Comparison of ENCODE assay signal across 24 cellular contexts in the genomic region with DNA sequence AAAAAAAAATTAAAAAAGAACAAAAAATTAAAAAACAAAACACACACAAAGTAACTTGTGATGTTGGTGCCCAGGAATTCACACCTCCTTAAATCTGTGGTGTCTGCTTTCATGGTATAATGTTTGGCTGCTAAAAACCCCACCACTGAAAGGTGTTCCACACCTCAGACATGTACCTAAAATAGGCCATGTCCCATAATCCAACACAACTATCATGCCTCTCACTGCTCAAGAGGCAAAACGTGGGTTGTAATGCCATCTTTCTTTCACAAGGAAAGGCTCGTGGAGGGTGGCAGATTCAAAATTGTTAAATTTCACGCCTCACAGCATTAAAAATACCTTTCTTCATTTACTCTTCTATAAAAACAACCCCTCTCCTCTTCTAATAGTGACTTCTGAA. TPM values are rescaled to one million over a fixed set of nuclear protein-coding genes. Genes with fewer than 3 reads are reported as not detected.
DNase-seq lines count a peak whose midpoint lies in the region; ATAC-seq and TF ChIP-seq lines count a peak whose summit lies in the region.
"Had no signal": no experiment of that assay in that cellular context is flagged by ENCODE, and none has a peak within 500 bp of the region (broad histone marks: within the 10 kb centered on the region; RNA-seq: fewer than 3 reads in every experiment).

No MANE protein-coding gene starts in this region.

- WGBS in heart right ventricle, 2 donors: 73 to 76% methylated on average over 3 of the region's 3 CpGs
- 79 to 92% methylated on average over 3 of the region's 3 CpGs for WGBS in esophagus squamous epithelium, 2 donors

- intact Hi-C loops in heart right ventricle (cut with DNase I) (loop anchor here in 1 of 10 donors (10.0 kb wide), 1 partner anchor 128 kb away; no protein-coding TSS in a partner anchor), left cardiac atrium (cut with DNase I) (no loop called here), esophagus squamous epithelium (cut with DNase I) (no loop called here)

- TF ChIP-seq CTCF in heart right ventricle (IDR thresholded peaks at IDR 0.05): no peak
- no peak for TF ChIP-seq CTCF in esophagus squamous epithelium (IDR thresholded peaks at IDR 0.05)

- no peaks in the 10 kb centered on the region for H3K27me3 Mint-ChIP-seq in activated naive CD8-positive, alpha-beta T cell

- H3K27me3 ChIP-seq in heart right ventricle: no peaks in the 10 kb centered on the region
- no peaks in the 10 kb centered on the region for H3K27me3 ChIP-seq in esophagus squamous epithelium
- H3K27me3 ChIP-seq: BLaER1 treated with 17β-estradiol and CSF1 and Interleukin-3, amounts not matched to agents 10 nM and 100 nM; spleen had no signal

- no peak overlapping the region for H3K4me3 ChIP-seq in heart right ventricle
- H3K4me3 ChIP-seq in esophagus squamous epithelium: no peak overlapping the region
- H3K4me3 ChIP-seq: BLaER1 treated with 17β-estradiol and CSF1 and Interleukin-3, amounts not matched to agents 10 nM and 100 nM; coronary artery; GM23248; spleen had no signal

- ATAC-seq in heart right ventricle: no peak
- ATAC-seq in left cardiac atrium: no peak
- peak; percentile 11 for ATAC-seq in GM19351 (IDR thresholded peaks at IDR 0.05; ENCODE audit: unreplicated experiment)
- ATAC-seq in GM18519 (IDR thresholded peaks at IDR 0.05; ENCODE audit: low FRiP score, unreplicated experiment): no peak
- ATAC-seq: SK-N-SH treated with all-trans-retinoic acid at 6 μM for 48 hours had no signal

- peak overlapping the region; percentile 10 for H3K27ac Mint-ChIP-seq in activated naive CD8-positive, alpha-beta T cell

- H3K9me3 Mint-ChIP-seq in activated naive CD8-positive, alpha-beta T cell (ENCODE audit: low read depth): no peaks in the 10 kb centered on the region

- peak overlapping the region in 9 of 10 donors; percentile 8 to 63 (median 28) for H3K27ac ChIP-seq in heart right ventricle
- H3K27ac ChIP-seq in esophagus squamous epithelium: no peak overlapping the region
- H3K27ac ChIP-seq: BLaER1 treated with 17β-estradiol and CSF1 and Interleukin-3, amounts not matched to agents 10 nM and 100 nM; GM23248; RWPE1; spleen had no signal

- peaks cover 0 to 100% (median 71%) of the 10 kb centered on the region in 9 donors for H3K36me3 ChIP-seq in heart right ventricle
- peaks cover 30 to 100% (median 58%) of the 10 kb centered on the region in 3 donors for H3K36me3 ChIP-seq in esophagus squamous epithelium

- peaks cover 3% of the 10 kb centered on the region for H3K36me3 Mint-ChIP-seq in activated naive CD8-positive, alpha-beta T cell

- H3K4me3 Mint-ChIP-seq in activated naive CD8-positive, alpha-beta T cell: no peak overlapping the region

- DNase-seq in heart right ventricle (no peak), left cardiac atrium (no peak), putamen (ENCODE audit: low spot score) (peak; percentile 46), T-helper 1 cell (no peak), esophagus squamous epithelium (lab: John Stamatoyannopoulos, UW) (no peak)
- DNase-seq: activated naive CD4-positive, alpha-beta T cell treated with Interleukin-2 at 50 U/mL for 16 hours; DND-41; effector memory CD4-positive, alpha-beta T cell; foreskin fibroblast; GM23248; NCI-H146; NCI-H446 treated with DMSO at 0.1 percent for 48 hours; spleen had no signal

- H3K9me3 ChIP-seq in heart right ventricle: no peaks in the 10 kb centered on the region
- no peaks in the 10 kb centered on the region for H3K9me3 ChIP-seq in esophagus squamous epithelium
- H3K9me3 ChIP-seq: BLaER1 treated with 17β-estradiol and CSF1 and Interleukin-3, amounts not matched to agents 10 nM and 100 nM; spleen had no signal

- no peaks in the 10 kb centered on the region for H3K4me1 Mint-ChIP-seq in activated naive CD8-positive, alpha-beta T cell (ENCODE audit: low read depth)

- peaks cover 0 to 36% (median 17%) of the 10 kb centered on the region in 9 donors for H3K4me1 ChIP-seq in heart right ventricle
- no peaks in the 10 kb centered on the region for H3K4me1 ChIP-seq in esophagus squamous epithelium

- no peak for TF ChIP-seq POLR2A in esophagus squamous epithelium (IDR thresholded peaks at IDR 0.05)

RNA-seq across cellular contexts. Expression of gene MKRN2, which starts 29.5 kb away (rescaled TPM):
- total RNA-seq in heart right ventricle (10 to 100 TPM; 31.3 to 51.0 (median 40.5) TPM), left cardiac atrium (10 to 100 TPM; 23.9 to 31.7 TPM), esophagus squamous epithelium (10 to 100 TPM; 14.6 to 28.4 (median 19.4) TPM)
- polyA plus RNA-seq in heart right ventricle: 10 to 100 TPM; 26.0 to 28.9 TPM

RNA-seq across cellular contexts. Expression of gene MKRN2OS, which starts 41.1 kb away (rescaled TPM):
- total RNA-seq in heart right ventricle: 1 to 10 TPM in 6 of 10 donors, under 1 TPM in 1, not detected in 3; 0.49 to 9.3 (median 6.2) TPM
- not detected for polyA plus RNA-seq in heart right ventricle
- total RNA-seq in left cardiac atrium: not detected
- total RNA-seq in esophagus squamous epithelium: 1 to 10 TPM in 3 of 4 donors, under 1 TPM in 1; 0.97 to 7.6 (median 2.5) TPM
- total RNA-seq: GM23248; LHCN-M2; mesenteric fat pad; osteoblast; spleen; T-helper 2 cell treated with Interferon-gamma antibody and Interleukin-4, amounts not matched to agents 100 ng/mL and 5 ng/mL, for 36 hours had no signal
- polyA plus RNA-seq: GM23248, spleen had no signal

Comparison
In these comparisons a context has a peak if more than half of its experiments do, and no peak if none do; other contexts are left out.
1. H3K27ac ChIP-seq: peak in heart right ventricle (9 of 10); none in esophagus squamous epithelium (0 of 4).